ENCODE assay signal across 8 cellular contexts in genomic region chr2:172931923-172932520, GRCh38.
A peak's percentile ranks its signal among the peaks of the same experiment; 100 is the strongest.
DNase-seq lines count a peak whose midpoint lies in the region; ATAC-seq lines count a peak whose summit lies in the region.

No MANE protein-coding gene starts in this region.

- H3K9me3 Mint-ChIP-seq in CD8-positive, alpha-beta memory T cell, result no peaks in the 10 kb centered on the region
- H3K9me3 Mint-ChIP-seq in activated T-helper 2 cell treated with anti-CD3 and anti-CD28 coated beads, Interferon-gamma antibody, Interleukin-2, Interleukin-4, amounts not matched to agents 10 μg/mL and 5 μg/mL and 100 μg/mL, durations not matched to agents 14 hours and 24 hours and 36 hours, result no peaks in the 10 kb centered on the region

- H3K4me3 ChIP-seq in CD8-positive, alpha-beta memory T cell (ENCODE audit: low read length), result no peak overlapping the region

- H3K4me1 ChIP-seq in CD8-positive, alpha-beta memory T cell (ENCODE audit: insufficient read depth, low read length), result peaks cover 5% of the 10 kb centered on the region

- no peak overlapping the region for H3K27ac ChIP-seq in CD8-positive, alpha-beta memory T cell (ENCODE audit: low read depth, low read length)

- intact Hi-C loops in activated T-helper 2 cell treated with anti-CD3 and anti-CD28 coated beads, Interferon-gamma antibody, Interleukin-2, Interleukin-4, amounts not matched to agents 10 μg/mL and 5 μg/mL and 100 μg/mL, durations not matched to agents 14 hours and 24 hours and 36 hours (cut with micrococcal nuclease), result loop anchor here (1.0 to 5.0 kb wide), 2 partner anchors 70 to 126 kb away; no protein-coding TSS in a partner anchor

- no peak overlapping the region for H3K27ac Mint-ChIP-seq in CD8-positive, alpha-beta memory T cell
- H3K27ac Mint-ChIP-seq in activated T-helper 2 cell treated with anti-CD3 and anti-CD28 coated beads, Interferon-gamma antibody, Interleukin-2, Interleukin-4, amounts not matched to agents 10 μg/mL and 5 μg/mL and 100 μg/mL, durations not matched to agents 14 hours and 24 hours and 36 hours, result no peak overlapping the region

- no peaks in the 10 kb centered on the region for H3K9me3 ChIP-seq in CD8-positive, alpha-beta memory T cell (ENCODE audit: low read length)

- CTCF ChIA-PET in CD8-positive, alpha-beta memory T cell (lab: Charles Lee), result interaction anchor here (0.6 to 1.2 kb wide), 3 partner anchors 8 to 13 kb away, joined by 3 to 4 read pairs (median 3); no protein-coding TSS in a partner anchor

- peaks cover 0 to 30% of the 10 kb centered on the region in 2 donors for H3K27me3 Mint-ChIP-seq in CD8-positive, alpha-beta memory T cell
- H3K27me3 Mint-ChIP-seq in activated T-helper 2 cell treated with anti-CD3 and anti-CD28 coated beads, Interferon-gamma antibody, Interleukin-2, Interleukin-4, amounts not matched to agents 10 μg/mL and 5 μg/mL and 100 μg/mL, durations not matched to agents 14 hours and 24 hours and 36 hours (ENCODE audit: low read depth), result peaks cover 13% of the 10 kb centered on the region

- POLR2A ChIA-PET in CD8-positive, alpha-beta memory T cell (lab: Charles Lee), result no interaction called here

- no peaks in the 10 kb centered on the region for H3K27me3 ChIP-seq in CD8-positive, alpha-beta memory T cell (ENCODE audit: insufficient read depth, low read length, poor library complexity, severe bottlenecking)

- peaks cover 0 to 3% (median 3%) of the 10 kb centered on the region in 3 donors for H3K4me1 Mint-ChIP-seq in CD8-positive, alpha-beta memory T cell
- H3K4me1 Mint-ChIP-seq in activated T-helper 2 cell treated with anti-CD3 and anti-CD28 coated beads, Interferon-gamma antibody, Interleukin-2, Interleukin-4, amounts not matched to agents 10 μg/mL and 5 μg/mL and 100 μg/mL, durations not matched to agents 14 hours and 24 hours and 36 hours (ENCODE audit: low read depth), result peaks cover 4% of the 10 kb centered on the region

- no peak for ATAC-seq in GM21717 (IDR thresholded peaks at IDR 0.05; ENCODE audit: unreplicated experiment)
- no peak for ATAC-seq in GM18498 (IDR thresholded peaks at IDR 0.05; ENCODE audit: unreplicated experiment)

- no peak overlapping the region for H3K4me3 Mint-ChIP-seq in CD8-positive, alpha-beta memory T cell
- no peak overlapping the region for H3K4me3 Mint-ChIP-seq in activated T-helper 2 cell treated with anti-CD3 and anti-CD28 coated beads, Interferon-gamma antibody, Interleukin-2, Interleukin-4, amounts not matched to agents 10 μg/mL and 5 μg/mL and 100 μg/mL, durations not matched to agents 14 hours and 24 hours and 36 hours (ENCODE audit: low read depth)

- no peaks in the 10 kb centered on the region for H3K36me3 ChIP-seq in CD8-positive, alpha-beta memory T cell (ENCODE audit: insufficient read depth, low read length)

- peak; percentile 21 to 63 (median 37) for DNase-seq in CD8-positive, alpha-beta memory T cell
- DNase-seq in HT-29 (ENCODE audit: low spot score) (peak; percentile 76), RPMI7951 (ENCODE audit: low read depth) (peak; percentile 69), globus pallidus (ENCODE audit: low spot score) (peak; percentile 56), putamen (ENCODE audit: low spot score) (peak; percentile 63)
- peak; percentile 22 for DNase-seq in activated T-helper 2 cell treated with anti-CD3 and anti-CD28 coated beads, Interferon-gamma antibody, Interleukin-2, Interleukin-4, amounts not matched to agents 10 μg/mL and 5 μg/mL and 100 μg/mL, durations not matched to agents 14 hours and 24 hours and 36 hours (ENCODE audit: low spot score)

- H3K36me3 Mint-ChIP-seq in CD8-positive, alpha-beta memory T cell, result no peaks in the 10 kb centered on the region
- H3K36me3 Mint-ChIP-seq in activated T-helper 2 cell treated with anti-CD3 and anti-CD28 coated beads, Interferon-gamma antibody, Interleukin-2, Interleukin-4, amounts not matched to agents 10 μg/mL and 5 μg/mL and 100 μg/mL, durations not matched to agents 14 hours and 24 hours and 36 hours (ENCODE audit: low read depth), result no peaks in the 10 kb centered on the region

Comparison
In these comparisons a context has a peak if more than half of its experiments do, and no peak if none do; other contexts are left out.
1. DNase-seq: peak in every context shown above with its lines; median percentile 76 in HT-29; 69 in RPMI7951; 63 in putamen; 56 in globus pallidus; 37 in CD8-positive, alpha-beta memory T cell; 22 in activated T-helper 2 cell treated with anti-CD3 and anti-CD28 coated beads, Interferon-gamma antibody, Interleukin-2, Interleukin-4, amounts not matched to agents 10 μg/mL and 5 μg/mL and 100 μg/mL, durations not matched to agents 14 hours and 24 hours and 36 hours.